In genomic region chr19:42312370-42312769, GRCh38 we compare ENCODE assay signal across 11 cellular contexts. TPM values are rescaled to one million over a fixed set of nuclear protein-coding genes. Genes with fewer than 3 reads are reported as not detected.
DNase-seq lines count a peak whose midpoint lies in the region; ATAC-seq, FAIRE-seq and TF ChIP-seq lines count a peak whose summit lies in the region.
"Had no signal": no experiment of that assay in that cellular context is flagged by ENCODE, and none has a peak within 500 bp of the region (broad histone marks: within the 10 kb centered on the region; RNA-seq: fewer than 3 reads in every experiment).

No MANE protein-coding gene starts in this region.

- no TSS peak for BruUV-seq in Calu3 (replicated peaks; lab: Mats Ljungman, UMichigan)

- no peak overlapping the region for H3K9ac ChIP-seq in astrocyte (ENCODE audit: low read length)
- no peak overlapping the region for H3K9ac ChIP-seq in neural cell (ENCODE audit: low read length)

- H3K36me3 ChIP-seq in astrocyte (ENCODE audit: insufficient read depth, low read length) (no peaks in the 10 kb centered on the region), neural cell (ENCODE audit: insufficient read depth, low read length) (no peaks in the 10 kb centered on the region)

- H3F3A ChIP-seq in neural cell (ENCODE audit: insufficient read depth, low read length, poor library complexity, severe bottlenecking): no peaks in the 10 kb centered on the region

- peaks cover 6% of the 10 kb centered on the region for H3K4me1 ChIP-seq in astrocyte (ENCODE audit: insufficient read depth, low read length)

- intact Hi-C loops in Calu3 (cut with micrococcal nuclease; ENCODE audit: unreplicated experiment): no loop called here

- H3K4me1 Mint-ChIP-seq in Calu3 (ENCODE audit: low read depth, unreplicated experiment) (peaks cover 9% of the 10 kb centered on the region), IgD-negative memory B cell (peaks cover 0 to 7% (median 4%) of the 10 kb centered on the region in 3 donors), astrocyte (ENCODE audit: low read depth, unreplicated experiment) (peaks cover 2% of the 10 kb centered on the region)

- H3K27ac Mint-ChIP-seq in Calu3 (ENCODE audit: unreplicated experiment) (no peak overlapping the region), IgD-negative memory B cell (no peak overlapping the region), astrocyte (ENCODE audit: unreplicated experiment) (no peak overlapping the region)

- no peaks in the 10 kb centered on the region for H3K9me2 ChIP-seq in neural cell (ENCODE audit: insufficient read depth, low read length)

- H3K36me3 Mint-ChIP-seq in Calu3 (ENCODE audit: insufficient read depth, unreplicated experiment) (peaks cover 16% of the 10 kb centered on the region), IgD-negative memory B cell (no peaks in the 10 kb centered on the region), astrocyte (ENCODE audit: low read depth, unreplicated experiment) (no peaks in the 10 kb centered on the region)

- H3K27me3 ChIP-seq in astrocyte (ENCODE audit: insufficient read depth, low read length) (peaks cover 9% of the 10 kb centered on the region), neural cell (ENCODE audit: insufficient read depth, low read depth, low read length) (no peaks in the 10 kb centered on the region)

- no peaks in the 10 kb centered on the region for H4K20me1 ChIP-seq in astrocyte (ENCODE audit: insufficient read depth, low read length)
- no peaks in the 10 kb centered on the region for H4K20me1 ChIP-seq in neural cell (ENCODE audit: insufficient read depth)

- H3K9me3 ChIP-seq in astrocyte (ENCODE audit: insufficient read depth, low read depth, low read length) (no peaks in the 10 kb centered on the region), neural cell (ENCODE audit: low read length) (no peaks in the 10 kb centered on the region)

- TF ChIP-seq CTCF in Calu3 (IDR thresholded peaks at IDR 0.05; ENCODE audit: unreplicated experiment) (no peak), astrocyte (IDR thresholded peaks at IDR 0.05; ENCODE audit: insufficient read depth, low read depth, low read length) (no peak), neural cell (IDR thresholded peaks at IDR 0.05; ENCODE audit: poor library complexity, severe bottlenecking) (no peak), RWPE1 (conservative IDR thresholded peaks at IDR 0.05; ENCODE audit: low read depth) (no peak)

- no peak overlapping the region for H3K4me3 ChIP-seq in astrocyte (ENCODE audit: insufficient read depth, low read depth, low read length)
- peak overlapping the region; percentile 80 for H3K4me3 ChIP-seq in neural cell (ENCODE audit: low read length)

- POLR2A ChIA-PET in RWPE1 (lab: Yijun Ruan, JAX; ENCODE audit: low non-redundant PET): no interaction called here

- FAIRE-seq in astrocyte (lab: Jason Lieb, UNC): no peak
- FAIRE-seq: GM12892 had no signal

- H3K79me2 ChIP-seq in astrocyte (ENCODE audit: insufficient read depth, low read length): no peaks in the 10 kb centered on the region
- no peaks in the 10 kb centered on the region for H3K79me2 ChIP-seq in neural cell (replicated peaks; ENCODE audit: insufficient read depth, low read length)

- H3K4me2 ChIP-seq in astrocyte (ENCODE audit: low read length) (no peak overlapping the region), neural cell (ENCODE audit: low read length) (no peak overlapping the region)

- no peak for ATAC-seq in GM21526 (IDR thresholded peaks at IDR 0.05; ENCODE audit: low FRiP score, unreplicated experiment)

- no peak overlapping the region for H2AFZ ChIP-seq in astrocyte (ENCODE audit: low read depth, low read length)
- no peak overlapping the region for H2AFZ ChIP-seq in neural cell (ENCODE audit: low read depth, low read length)

- no peak for TF ChIP-seq RAD21 in neural cell (conservative IDR thresholded peaks at IDR 0.05)

- H3K9me3 Mint-ChIP-seq in Calu3 (ENCODE audit: low read depth, unreplicated experiment) (no peaks in the 10 kb centered on the region), IgD-negative memory B cell (no peaks in the 10 kb centered on the region), astrocyte (ENCODE audit: unreplicated experiment) (no peaks in the 10 kb centered on the region)

- H3K27me3 Mint-ChIP-seq in Calu3 (ENCODE audit: unreplicated experiment): peaks cover 51% of the 10 kb centered on the region
- H3K27me3 Mint-ChIP-seq in IgD-negative memory B cell: peaks cover 22% of the 10 kb centered on the region
- peaks cover 39% of the 10 kb centered on the region for H3K27me3 Mint-ChIP-seq in astrocyte (ENCODE audit: low read depth, unreplicated experiment)

- CTCF ChIA-PET in Calu3 (lab: Charles Lee): no interaction called here
- CTCF ChIA-PET in RWPE1 (lab: Yijun Ruan, JAX): interaction anchor here (0.7 kb wide), 1 partner anchor 129 kb away, joined by 3 read pairs; no protein-coding TSS in a partner anchor

- no peak for DNase-seq in Calu3
- DNase-seq in astrocyte (ENCODE audit: low read depth): no peak
- no peak for DNase-seq in NCI-H1105 treated with DMSO at 0.1 percent for 48 hours (lab: John Stamatoyannopoulos, UW)
- DNase-seq in RWPE1 (ENCODE audit: low spot score): no peak
- DNase-seq: NCI-H187 treated with DMSO at 0.1 percent for 48 hours; stimulated activated CD4-positive, alpha-beta T cell treated with anti-CD3 and anti-CD28 coated beads, Interleukin-1b, Interleukin-23, amount 100 ng/mL, for 48 hours had no signal

- peak overlapping the region; percentile 63 for H3K4me3 Mint-ChIP-seq in Calu3 (ENCODE audit: low read depth, unreplicated experiment)
- peak overlapping the region in 3 of 4 donors; percentile 13 to 74 (median 73) for H3K4me3 Mint-ChIP-seq in IgD-negative memory B cell
- peak overlapping the region; percentile 83 for H3K4me3 Mint-ChIP-seq in astrocyte (ENCODE audit: unreplicated experiment)

- no peak overlapping the region for H3K27ac ChIP-seq in astrocyte (ENCODE audit: low read depth, low read length)
- H3K27ac ChIP-seq in neural cell (ENCODE audit: low read length): no peak overlapping the region
- H3K27ac ChIP-seq in RWPE1: no peak overlapping the region
- H3K27ac ChIP-seq: C4-2B had no signal

- no peak for TF ChIP-seq EP300 in neural cell (conservative IDR thresholded peaks at IDR 0.05; ENCODE audit: poor library complexity, severe bottlenecking)

TF ChIP-seq in neural cell, 6 proteins besides CTCF, POLR2A, EP300 and RAD21:
- TF ChIP-seq REST (IDR thresholded peaks at IDR 0.05; ENCODE audit: borderline replicate concordance) (no peak), TAF1 (IDR thresholded peaks at IDR 0.05; ENCODE audit: low read depth) (no peak), EZH2 (IDR thresholded peaks at IDR 0.05; ENCODE audit: borderline replicate concordance, insufficient read depth, low read length, poor library complexity, severe bottlenecking) (no peak), POLR2AphosphoS5 (IDR thresholded peaks at IDR 0.05) (no peak), MXI1 (conservative IDR thresholded peaks at IDR 0.05; ENCODE audit: poor library complexity, severe bottlenecking) (no peak), SMC3 (conservative IDR thresholded peaks at IDR 0.05; ENCODE audit: poor library complexity) (no peak)

RNA-seq across cellular contexts. Expression of gene TMEM145, which starts 0.7 kb away (rescaled TPM):
- total RNA-seq in Calu3 (2022) (1.5 and 3.1 TPM in 2 replicates), astrocyte (0.70 TPM in 1 of 2 replicates, not detected in the other)
- polyA plus RNA-seq in IgD-negative memory B cell (not detected), neural cell (30.9 and 35.3 TPM in 2 replicates)
- polyA minus RNA-seq in neural cell: 44.6 and 45.0 TPM in 2 replicates

RNA-seq across cellular contexts. Expression of gene PAFAH1B3, which starts 9.9 kb away (rescaled TPM):
- 68.3 and 72.4 TPM in 2 replicates for total RNA-seq in Calu3 (2022)
- 49.0 TPM for polyA plus RNA-seq in IgD-negative memory B cell
- 44.1 and 51.8 TPM in 2 replicates for total RNA-seq in astrocyte
- polyA plus RNA-seq in neural cell: 727 and 741 TPM in 2 replicates
- polyA minus RNA-seq in neural cell: 247 and 260 TPM in 2 replicates

RNA-seq across cellular contexts. Expression of gene PRR19, which starts 10.4 kb away (rescaled TPM):
- total RNA-seq in Calu3 (2022) (1.7 and 2.4 TPM in 2 replicates), astrocyte (1.3 and 1.4 TPM in 2 replicates)
- polyA plus RNA-seq in IgD-negative memory B cell (0.55 TPM), neural cell (1.4 and 2.4 TPM in 2 replicates)
- polyA minus RNA-seq in neural cell: 2.1 and 3.4 TPM in 2 replicates

RNA-seq across cellular contexts. Expression of gene MEGF8, which starts 13.1 kb away (rescaled TPM):
- 32.0 and 35.0 TPM in 2 replicates for total RNA-seq in Calu3 (2022)
- polyA plus RNA-seq in IgD-negative memory B cell: 0.90 TPM
- total RNA-seq in astrocyte: 42.0 and 45.7 TPM in 2 replicates
- polyA plus RNA-seq in neural cell: 21.5 and 22.5 TPM in 2 replicates
- 58.2 and 71.8 TPM in 2 replicates for polyA minus RNA-seq in neural cell

RNA-seq across cellular contexts. Expression of gene CIC, which starts 43.3 kb away (rescaled TPM):
- total RNA-seq in Calu3 (2022) (72.6 and 75.5 TPM in 2 replicates), astrocyte (73.4 and 78.5 TPM in 2 replicates)
- polyA plus RNA-seq in IgD-negative memory B cell (4.5 TPM), neural cell (10.8 and 23.1 TPM in 2 replicates)
- 29.0 and 31.0 TPM in 2 replicates for polyA minus RNA-seq in neural cell
